Comparison of ENCODE assay signal across 1 cellular context in genomic region chr19:44807652-44808462, GRCh38.
TF ChIP-seq lines count a peak whose summit lies in the region.

No MANE protein-coding gene starts in this region.

TF ChIP-seq in H1, 55 proteins besides CTCF, POLR2A, EP300 and RAD21 (continued from another document):
- no peak for TF ChIP-seq SRF (IDR thresholded peaks at IDR 0.05; ENCODE audit: low read depth, low read length)
- no peak for TF ChIP-seq SP4 (IDR thresholded peaks at IDR 0.05; ENCODE audit: low read length)
- TF ChIP-seq SP2 (IDR thresholded peaks at IDR 0.05; ENCODE audit: low read length), result no peak
- no peak for TF ChIP-seq EGR1 (IDR thresholded peaks at IDR 0.05; ENCODE audit: borderline replicate concordance, low read depth, low read length)
- TF ChIP-seq MAX (IDR thresholded peaks at IDR 0.05), result peak; percentile 77
- no peak for TF ChIP-seq HDAC6 (IDR thresholded peaks at IDR 0.05; ENCODE audit: low read depth, low read length)
- TF ChIP-seq KDM5A (IDR thresholded peaks at IDR 0.05; ENCODE audit: low read length), result no peak
- peak in 1 of 2 experiments; percentile 1 for TF ChIP-seq BCL11A (IDR thresholded peaks at IDR 0.05; ENCODE audit: low read depth in 2 of 2, low read length in 2 of 2)
- TF ChIP-seq ZNF274 (IDR thresholded peaks at IDR 0.05; ENCODE audit: borderline replicate concordance, extremely low read depth, low read length), result no peak
- no peak for TF ChIP-seq FOSL1 (IDR thresholded peaks at IDR 0.05; ENCODE audit: insufficient read depth, low read depth, low read length)
- no peak for TF ChIP-seq RBBP5 (IDR thresholded peaks at IDR 0.05; ENCODE audit: borderline replicate concordance, low read depth, low read length)
- TF ChIP-seq RXRA (IDR thresholded peaks at IDR 0.05; ENCODE audit: insufficient read depth, low read depth, low read length), result no peak
- no peak for TF ChIP-seq CHD1 (IDR thresholded peaks at IDR 0.05; ENCODE audit: low read depth, low read length)
- no peak for TF ChIP-seq ASH2L (IDR thresholded peaks at IDR 0.05; ENCODE audit: low read length)
- no peak; the same call in 1 of the 2 replicates for TF ChIP-seq CREB1 (IDR thresholded peaks at IDR 0.05)
- TF ChIP-seq POU5F1 (IDR thresholded peaks at IDR 0.05; ENCODE audit: low read depth, low read length), result no peak
- peak; percentile 64; the same call in 1 of the 2 replicates for TF ChIP-seq TCF12 (IDR thresholded peaks at IDR 0.05; ENCODE audit: low read depth, low read length)
- no peak for TF ChIP-seq CBX8 (IDR thresholded peaks at IDR 0.05; ENCODE audit: borderline replicate concordance, low read depth, low read length)
- TF ChIP-seq HDAC2 (IDR thresholded peaks at IDR 0.05; ENCODE audit: borderline replicate concordance in 1 of 2, low read depth in 2 of 2, low read length in 2 of 2), result no peak
- no peak for TF ChIP-seq SIRT6 (IDR thresholded peaks at IDR 0.05; ENCODE audit: low read length)
- TF ChIP-seq E2F6 (IDR thresholded peaks at IDR 0.05), result peak; percentile 60
- TF ChIP-seq JUND (IDR thresholded peaks at IDR 0.05; ENCODE audit: low read length), result no peak
- TF ChIP-seq SP1 (IDR thresholded peaks at IDR 0.05; ENCODE audit: low read depth, low read length), result peak; percentile 56; the same call in 1 of the 2 replicates
- TF ChIP-seq PHF8 (conservative IDR thresholded peaks at IDR 0.05; ENCODE audit: low read depth, low read length), result no peak
- TF ChIP-seq RFX5 (IDR thresholded peaks at IDR 0.05; ENCODE audit: borderline replicate concordance, low read depth, low read length), result no peak
- TF ChIP-seq RNF2 (IDR thresholded peaks at IDR 0.05; ENCODE audit: borderline replicate concordance, low read depth, low read length, missing control alignments, poor library complexity, severe bottlenecking), result no peak
- no peak; the same call in 1 of the 2 replicates for TF ChIP-seq POLR2AphosphoS5 (IDR thresholded peaks at IDR 0.05; ENCODE audit: low read depth, low read length)
- TF ChIP-seq BACH1 (IDR thresholded peaks at IDR 0.05; ENCODE audit: low read length), result peak; percentile 41; the same call in 1 of the 2 replicates
- TF ChIP-seq CHD2 (IDR thresholded peaks at IDR 0.05; ENCODE audit: low read length), result 0 out of 2 replicates have a peak, but pooled peaks have one; percentile 1
- no peak for TF ChIP-seq ATF2 (IDR thresholded peaks at IDR 0.05; ENCODE audit: low read length)
- TF ChIP-seq TBP (IDR thresholded peaks at IDR 0.05; ENCODE audit: low read depth, low read length), result no peak
- TF ChIP-seq TAF7 (optimal IDR thresholded peaks at IDR 0.05; ENCODE audit: borderline replicate concordance, low read depth, low read length), result peak; percentile 9
